Comparison of ENCODE assay signal across 3 cellular contexts in the genomic region with DNA sequence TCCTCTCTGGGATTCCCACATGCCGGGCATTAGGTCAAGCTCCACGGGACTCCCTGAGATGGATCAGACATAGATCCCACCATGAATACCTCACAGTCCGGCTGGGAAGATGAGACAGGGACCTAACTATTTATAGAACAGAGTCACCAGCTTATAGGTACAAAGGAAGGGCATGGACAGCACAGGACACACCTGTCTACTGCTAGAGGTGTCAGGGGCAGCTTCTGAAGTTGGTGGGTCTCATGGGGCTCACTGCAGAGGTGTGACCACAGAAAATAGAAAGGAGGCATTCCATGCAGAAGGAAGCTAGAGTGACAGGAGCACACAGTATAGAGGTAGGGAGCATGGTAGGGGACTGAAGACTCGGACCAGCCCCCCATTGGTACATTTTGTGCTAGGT.
DNase-seq lines count a peak whose midpoint lies in the region; FAIRE-seq and TF ChIP-seq lines count a peak whose summit lies in the region.
"Not testable (repeated sequence)": the region's sequence is repeated elsewhere in the genome, so short reads cannot be mapped to it uniquely, and the experiment has no call there.

No MANE protein-coding gene starts in this region.

- FAIRE-seq in kidney (lab: Jason Lieb, UNC) = not testable (repeated sequence)

- not testable (repeated sequence) for H3K36me3 ChIP-seq in kidney (ENCODE audit: control insufficient read depth in 1 of 2, insufficient read depth in 2 of 2, low read length in 2 of 2)

- not testable (repeated sequence) for H3K9ac ChIP-seq in kidney (ENCODE audit: low read length in 2 of 2)

- DNase-seq in cardiac septum (ENCODE audit: low spot score) = peak; percentile 71
- DNase-seq in kidney = peak; percentile 4
- peak; percentile 14 for DNase-seq in mesenteric fat pad (ENCODE audit: low spot score)

- H3K4me1 ChIP-seq in kidney (ENCODE audit: control insufficient read depth in 1 of 2, insufficient read depth in 1 of 2, low read depth in 1 of 2, low read length in 2 of 2) = not testable (repeated sequence)

- not testable (repeated sequence) for H3K27ac ChIP-seq in kidney (ENCODE audit: low read depth in 2 of 2, low read length in 2 of 2)

- intact Hi-C loops in cardiac septum (cut with DNase I); kidney (cut with DNase I): not testable (repeated sequence)

- not testable (repeated sequence) for H3K9me3 ChIP-seq in kidney (ENCODE audit: control insufficient read depth in 1 of 2, low read length in 2 of 2)

- H3K4me3 ChIP-seq in kidney (ENCODE audit: low read length in 2 of 2) = not testable (repeated sequence)

- TF ChIP-seq CTCF in kidney (IDR thresholded peaks at IDR 0.05; ENCODE audit: borderline replicate concordance, extremely low read depth, insufficient read depth) = not testable (repeated sequence)

Comparison
In these comparisons a context has a peak if more than half of its experiments do, and no peak if none do; other contexts are left out.
1. DNase-seq: peak in every context shown above with its lines; median percentile 71 in cardiac septum; 14 in mesenteric fat pad; 4 in kidney.